33 cellular contexts compared by ENCODE assay signal in the genomic region with DNA sequence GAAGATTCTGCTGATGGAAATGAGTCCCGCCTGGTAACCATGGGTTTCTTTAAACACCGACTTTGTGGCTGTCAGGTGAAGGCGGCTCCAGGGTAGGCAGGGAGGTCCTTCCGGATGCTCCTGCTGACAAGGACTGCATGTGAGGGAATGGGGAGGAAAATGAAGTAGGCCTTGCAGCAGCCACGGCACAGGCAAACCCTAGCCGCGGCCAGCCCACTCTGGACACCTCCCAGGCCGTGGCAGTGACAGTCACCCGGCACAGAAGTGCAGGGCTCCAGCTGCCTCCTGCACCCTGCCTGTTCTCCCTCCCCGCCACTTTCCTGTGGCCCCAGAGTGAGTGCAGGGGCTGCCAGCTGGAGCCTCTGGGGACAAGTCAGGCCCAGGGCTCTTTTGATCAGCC. TPM values are rescaled to one million over a fixed set of nuclear protein-coding genes. Genes with fewer than 3 reads are reported as not detected.
"Had no signal": no experiment of that assay in that cellular context is flagged by ENCODE, and none has a peak within 500 bp of the region (broad histone marks: within the 10 kb centered on the region; RNA-seq: fewer than 3 reads in every experiment).

No MANE protein-coding gene starts in this region.

- DNase-seq: effector CD8-positive, alpha-beta T cell; effector memory CD8-positive, alpha-beta T cell; endodermal cell; erythroblast; esophagus squamous epithelium; foreskin fibroblast; foreskin melanocyte; gastrocnemius medialis; glutamatergic neuron; head of caudate nucleus; heart right ventricle; hippocampal formation; left cardiac atrium; left lung; left ventricle myocardium superior; lower lobe of right lung; mesenchymal stem cell; mucosa of descending colon had no signal

- H3K27ac ChIP-seq: coronary artery, epithelial cell of prostate, esophagus squamous epithelium, gastrocnemius medialis, heart right ventricle, left lung, lower lobe of right lung had no signal

- FAIRE-seq: colon, endometrium, islet of Langerhans, keratinocyte had no signal

- H3K36me3 ChIP-seq: esophagus squamous epithelium, gastrocnemius medialis, heart right ventricle, left lung, lower lobe of right lung had no signal

- H3K4me1 ChIP-seq: gastrocnemius medialis had no signal

- ATAC-seq: effector memory CD8-positive, alpha-beta T cell; esophagus mucosa; gastrocnemius medialis; heart right ventricle; left cardiac atrium; left lung; left ventricle myocardium superior; lower lobe of right lung; mucosa of descending colon had no signal

- H3K4me3 ChIP-seq: coronary artery, esophagus squamous epithelium, gastrocnemius medialis, heart right ventricle, left lung, lower lobe of right lung, mucosa of descending colon had no signal

- H3K9me3 ChIP-seq: esophagus squamous epithelium, gastrocnemius medialis, heart right ventricle, left lung, lower lobe of right lung, mucosa of descending colon had no signal

RNA-seq across cellular contexts. Expression of a gene that starts 21.0 kb away (rescaled TPM):
- total RNA-seq: dermis microvascular lymphatic vessel endothelial cell, gastrocnemius medialis, glomerular endothelial cell, heart right ventricle, kidney epithelial cell, left cardiac atrium, left ventricle myocardium superior, lower leg skin, lung microvascular endothelial cell, mesenteric fat pad, mesothelial cell of epicardium, mucosa of descending colon, myocyte had no signal
- polyA plus RNA-seq: keratinocyte had no signal
